Comparison of ENCODE assay signal across 1 cellular context in the genomic region with DNA sequence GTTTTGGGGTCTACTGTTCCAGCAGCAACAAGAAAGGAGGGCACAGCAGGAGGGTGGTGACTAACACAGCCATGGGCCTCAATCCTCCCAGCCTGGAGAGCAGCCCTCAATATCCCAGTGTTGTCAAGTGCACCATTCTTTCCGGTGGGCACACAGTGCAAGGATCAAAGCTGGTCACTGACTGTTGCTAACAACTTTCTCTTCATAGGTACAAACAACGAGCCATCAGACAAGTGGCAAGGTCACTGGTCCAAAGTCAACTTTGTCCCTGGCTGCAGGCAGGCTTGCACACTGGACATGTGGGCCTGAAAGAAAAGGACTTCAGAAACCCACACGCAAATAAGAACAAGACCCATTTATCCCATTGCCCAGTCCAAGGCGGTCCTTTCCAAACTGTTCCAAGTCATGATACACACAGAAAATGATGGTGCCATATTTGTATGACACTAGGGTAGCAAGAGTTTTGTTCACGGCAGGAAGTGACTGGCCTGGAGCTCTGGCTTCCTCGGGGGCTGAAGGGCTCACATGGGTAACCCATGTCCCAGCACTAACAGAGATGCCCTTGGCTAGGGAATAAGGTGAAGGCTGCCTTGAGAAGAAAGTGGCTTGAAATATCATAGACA.
TF ChIP-seq lines count a peak whose summit lies in the region.

No MANE protein-coding gene starts in this region.

TF ChIP-seq in HepG2, 621 proteins besides CTCF, POLR2A, EP300 and RAD21 (continued from another document and continues in another):
- TF ChIP-seq SKIL (CRISPR knock-in tag; IDR thresholded peaks at IDR 0.05; ENCODE audit: borderline replicate concordance) (peak; percentile 42; the same call in 1 of the 2 replicates), ARID2 (CRISPR knock-in tag; IDR thresholded peaks at IDR 0.05; ENCODE audit: borderline replicate concordance) (no peak), MIER2 (CRISPR knock-in tag; IDR thresholded peaks at IDR 0.05) (peak; percentile 81), WIZ (CRISPR knock-in tag; IDR thresholded peaks at IDR 0.05) (no peak), MED1 (CRISPR knock-in tag; IDR thresholded peaks at IDR 0.05) (peak; percentile 93), ZNF367 (CRISPR knock-in tag; IDR thresholded peaks at IDR 0.05; ENCODE audit: borderline replicate concordance) (no peak), NCOR1 (IDR thresholded peaks at IDR 0.05; ENCODE audit: borderline replicate concordance, low read length) (peak; percentile 75), ZNF879 (CRISPR knock-in tag; IDR thresholded peaks at IDR 0.05) (no peak), KLF6 (CRISPR knock-in tag; IDR thresholded peaks at IDR 0.05) (no peak), ZBTB42 (CRISPR knock-in tag; IDR thresholded peaks at IDR 0.05) (no peak), HCFC1 (IDR thresholded peaks at IDR 0.05; ENCODE audit: low read depth, low read length) (no peak), ZFP36 (IDR thresholded peaks at IDR 0.05; ENCODE audit: borderline replicate concordance, low read depth, low read length, partially characterized antibody) (no peak), RFXAP (CRISPR knock-in tag; IDR thresholded peaks at IDR 0.05; ENCODE audit: borderline replicate concordance) (peak; percentile 42; the same call in 1 of the 2 replicates), POGK (CRISPR knock-in tag; conservative IDR thresholded peaks at IDR 0.05) (0 out of 2 replicates have a peak, but pooled peaks have one; percentile 66), NCOA5 (CRISPR knock-in tag; IDR thresholded peaks at IDR 0.05) (no peak), ELF3 (CRISPR knock-in tag; IDR thresholded peaks at IDR 0.05) (peak; percentile 75), SIN3A (IDR thresholded peaks at IDR 0.05; ENCODE audit: borderline replicate concordance, low read depth, low read length) (no peak), SPEN (CRISPR knock-in tag; IDR thresholded peaks at IDR 0.05; ENCODE audit: low read depth) (peak; percentile 49; the same call in 1 of the 2 replicates), ZNF644 (CRISPR knock-in tag; IDR thresholded peaks at IDR 0.05; ENCODE audit: low read depth) (peak; percentile 98), TCF7 (IDR thresholded peaks at IDR 0.05; ENCODE audit: low read depth) (peak; percentile 70), TAF1 (CRISPR knock-in tag; IDR thresholded peaks at IDR 0.05) (no peak), ZNF570 (CRISPR knock-in tag; IDR thresholded peaks at IDR 0.05; ENCODE audit: borderline replicate concordance) (no peak), ZBTB7B (CRISPR knock-in tag; IDR thresholded peaks at IDR 0.05) (peak; percentile 97), ZFP62 (CRISPR knock-in tag; IDR thresholded peaks at IDR 0.05) (no peak), ZNF136 (CRISPR knock-in tag; IDR thresholded peaks at IDR 0.05; ENCODE audit: low read depth) (0 out of 2 replicates have a peak, but pooled peaks have one; percentile 52)
- TF ChIP-seq, protein P1, sequence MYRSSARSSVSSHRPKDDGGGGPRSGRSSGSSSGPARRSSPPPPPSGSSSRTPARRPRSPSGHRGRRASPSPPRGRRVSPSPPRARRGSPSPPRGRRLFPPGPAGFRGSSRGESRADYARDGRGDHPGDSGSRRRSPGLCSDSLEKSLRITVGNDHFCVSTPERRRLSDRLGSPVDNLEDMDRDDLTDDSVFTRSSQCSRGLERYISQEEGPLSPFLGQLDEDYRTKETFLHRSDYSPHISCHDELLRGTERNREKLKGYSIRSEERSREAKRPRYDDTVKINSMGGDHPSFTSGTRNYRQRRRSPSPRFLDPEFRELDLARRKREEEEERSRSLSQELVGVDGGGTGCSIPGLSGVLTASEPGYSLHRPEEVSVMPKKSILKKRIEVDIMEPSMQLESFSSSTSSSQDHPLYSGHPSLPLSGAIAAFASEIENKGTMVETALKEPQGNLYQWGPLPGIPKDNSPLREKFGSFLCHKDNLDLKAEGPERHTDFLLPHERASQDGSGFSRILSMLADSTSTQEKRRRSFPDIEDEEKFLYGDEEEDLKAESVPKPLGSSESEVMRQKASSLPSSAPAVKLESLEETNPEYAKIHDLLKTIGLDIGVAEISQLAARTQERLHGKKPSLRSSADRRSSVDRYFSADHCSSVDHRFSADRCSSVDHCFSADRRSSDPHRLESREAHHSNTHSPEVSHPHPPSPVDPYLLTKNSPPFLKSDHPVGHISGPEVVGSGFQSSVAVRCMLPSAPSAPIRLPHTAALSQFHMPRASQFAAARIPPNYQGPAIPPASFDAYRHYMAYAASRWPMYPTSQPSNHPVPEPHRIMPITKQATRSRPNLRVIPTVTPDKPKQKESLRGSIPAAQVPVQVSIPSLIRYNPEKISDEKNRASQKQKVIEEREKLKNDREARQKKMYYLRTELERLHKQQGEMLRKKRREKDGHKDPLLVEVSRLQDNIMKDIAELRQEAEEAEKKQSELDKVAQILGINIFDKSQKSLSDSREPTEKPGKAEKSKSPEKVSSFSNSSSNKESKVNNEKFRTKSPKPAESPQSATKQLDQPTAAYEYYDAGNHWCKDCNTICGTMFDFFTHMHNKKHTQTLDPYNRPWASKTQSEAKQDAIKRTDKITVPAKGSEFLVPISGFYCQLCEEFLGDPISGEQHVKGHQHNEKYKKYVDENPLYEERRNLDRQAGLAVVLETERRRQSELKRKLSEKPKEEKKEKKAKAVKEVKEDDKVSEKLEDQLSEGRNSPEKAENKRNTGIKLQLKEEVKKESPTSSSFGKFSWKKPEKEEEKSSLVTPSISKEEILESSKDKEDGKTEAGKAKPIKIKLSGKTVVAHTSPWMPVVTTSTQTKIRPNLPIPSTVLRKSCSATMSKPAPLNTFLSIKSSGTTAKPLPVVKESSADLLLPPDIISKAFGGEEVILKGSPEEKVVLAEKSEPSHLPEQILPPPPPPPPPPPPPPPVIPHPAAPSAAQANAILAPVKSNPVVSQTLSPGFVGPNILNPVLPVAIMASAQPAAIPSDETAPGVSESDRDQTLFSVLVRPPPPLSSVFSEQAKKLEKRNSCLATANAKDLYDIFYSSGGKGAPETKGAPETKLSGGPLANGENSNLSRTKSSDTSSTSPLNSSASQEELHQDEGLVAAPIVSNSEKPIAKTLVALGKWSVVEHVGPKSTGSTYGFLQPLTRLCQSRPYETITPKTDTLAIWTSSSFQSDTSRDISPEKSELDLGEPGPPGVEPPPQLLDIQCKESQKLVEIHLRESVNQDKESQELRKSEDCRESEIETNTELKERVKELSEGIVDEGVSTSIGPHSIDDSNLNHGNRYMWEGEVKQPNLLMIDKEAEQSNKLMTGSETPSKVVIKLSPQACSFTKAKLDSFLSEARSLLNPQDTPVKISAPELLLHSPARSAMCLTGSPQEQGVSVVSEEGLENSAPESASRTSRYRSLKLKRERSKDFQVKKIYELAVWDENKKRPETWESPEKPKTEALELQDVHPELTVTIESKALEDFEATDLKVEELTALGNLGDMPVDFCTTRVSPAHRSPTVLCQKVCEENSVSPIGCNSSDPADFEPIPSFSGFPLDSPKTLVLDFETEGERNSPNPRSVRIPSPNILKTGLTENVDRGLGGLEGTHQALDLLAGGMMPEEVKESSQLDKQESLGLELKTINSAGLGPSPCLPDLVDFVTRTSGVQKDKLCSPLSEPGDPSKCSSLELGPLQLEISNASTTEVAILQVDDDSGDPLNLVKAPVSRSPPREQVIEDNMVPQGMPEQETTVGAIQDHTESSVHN (CRISPR knock-in tag; IDR thresholded peaks at IDR 0.05), result no peak; the same call in 1 of the 2 replicates
- TF ChIP-seq, protein P2, sequence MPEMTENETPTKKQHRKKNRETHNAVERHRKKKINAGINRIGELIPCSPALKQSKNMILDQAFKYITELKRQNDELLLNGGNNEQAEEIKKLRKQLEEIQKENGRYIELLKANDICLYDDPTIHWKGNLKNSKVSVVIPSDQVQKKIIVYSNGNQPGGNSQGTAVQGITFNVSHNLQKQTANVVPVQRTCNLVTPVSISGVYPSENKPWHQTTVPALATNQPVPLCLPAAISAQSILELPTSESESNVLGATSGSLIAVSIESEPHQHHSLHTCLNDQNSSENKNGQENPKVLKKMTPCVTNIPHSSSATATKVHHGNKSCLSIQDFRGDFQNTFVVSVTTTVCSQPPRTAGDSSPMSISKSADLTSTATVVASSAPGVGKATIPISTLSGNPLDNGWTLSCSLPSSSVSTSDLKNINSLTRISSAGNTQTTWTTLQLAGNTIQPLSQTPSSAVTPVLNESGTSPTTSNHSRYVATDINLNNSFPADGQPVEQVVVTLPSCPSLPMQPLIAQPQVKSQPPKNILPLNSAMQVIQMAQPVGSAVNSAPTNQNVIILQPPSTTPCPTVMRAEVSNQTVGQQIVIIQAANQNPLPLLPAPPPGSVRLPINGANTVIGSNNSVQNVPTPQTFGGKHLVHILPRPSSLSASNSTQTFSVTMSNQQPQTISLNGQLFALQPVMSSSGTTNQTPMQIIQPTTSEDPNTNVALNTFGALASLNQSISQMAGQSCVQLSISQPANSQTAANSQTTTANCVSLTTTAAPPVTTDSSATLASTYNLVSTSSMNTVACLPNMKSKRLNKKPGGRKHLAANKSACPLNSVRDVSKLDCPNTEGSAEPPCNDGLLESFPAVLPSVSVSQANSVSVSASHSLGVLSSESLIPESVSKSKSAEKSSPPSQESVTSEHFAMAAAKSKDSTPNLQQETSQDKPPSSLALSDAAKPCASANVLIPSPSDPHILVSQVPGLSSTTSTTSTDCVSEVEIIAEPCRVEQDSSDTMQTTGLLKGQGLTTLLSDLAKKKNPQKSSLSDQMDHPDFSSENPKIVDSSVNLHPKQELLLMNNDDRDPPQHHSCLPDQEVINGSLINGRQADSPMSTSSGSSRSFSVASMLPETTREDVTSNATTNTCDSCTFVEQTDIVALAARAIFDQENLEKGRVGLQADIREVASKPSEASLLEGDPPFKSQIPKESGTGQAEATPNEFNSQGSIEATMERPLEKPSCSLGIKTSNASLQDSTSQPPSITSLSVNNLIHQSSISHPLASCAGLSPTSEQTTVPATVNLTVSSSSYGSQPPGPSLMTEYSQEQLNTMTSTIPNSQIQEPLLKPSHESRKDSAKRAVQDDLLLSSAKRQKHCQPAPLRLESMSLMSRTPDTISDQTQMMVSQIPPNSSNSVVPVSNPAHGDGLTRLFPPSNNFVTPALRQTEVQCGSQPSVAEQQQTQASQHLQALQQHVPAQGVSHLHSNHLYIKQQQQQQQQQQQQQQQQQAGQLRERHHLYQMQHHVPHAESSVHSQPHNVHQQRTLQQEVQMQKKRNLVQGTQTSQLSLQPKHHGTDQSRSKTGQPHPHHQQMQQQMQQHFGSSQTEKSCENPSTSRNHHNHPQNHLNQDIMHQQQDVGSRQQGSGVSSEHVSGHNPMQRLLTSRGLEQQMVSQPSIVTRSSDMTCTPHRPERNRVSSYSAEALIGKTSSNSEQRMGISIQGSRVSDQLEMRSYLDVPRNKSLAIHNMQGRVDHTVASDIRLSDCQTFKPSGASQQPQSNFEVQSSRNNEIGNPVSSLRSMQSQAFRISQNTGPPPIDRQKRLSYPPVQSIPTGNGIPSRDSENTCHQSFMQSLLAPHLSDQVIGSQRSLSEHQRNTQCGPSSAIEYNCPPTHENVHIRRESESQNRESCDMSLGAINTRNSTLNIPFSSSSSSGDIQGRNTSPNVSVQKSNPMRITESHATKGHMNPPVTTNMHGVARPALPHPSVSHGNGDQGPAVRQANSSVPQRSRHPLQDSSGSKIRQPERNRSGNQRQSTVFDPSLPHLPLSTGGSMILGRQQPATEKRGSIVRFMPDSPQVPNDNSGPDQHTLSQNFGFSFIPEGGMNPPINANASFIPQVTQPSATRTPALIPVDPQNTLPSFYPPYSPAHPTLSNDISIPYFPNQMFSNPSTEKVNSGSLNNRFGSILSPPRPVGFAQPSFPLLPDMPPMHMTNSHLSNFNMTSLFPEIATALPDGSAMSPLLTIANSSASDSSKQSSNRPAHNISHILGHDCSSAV (CRISPR knock-in tag; IDR thresholded peaks at IDR 0.05; ENCODE audit: borderline replicate concordance), result no peak
- TF ChIP-seq, protein P3, sequence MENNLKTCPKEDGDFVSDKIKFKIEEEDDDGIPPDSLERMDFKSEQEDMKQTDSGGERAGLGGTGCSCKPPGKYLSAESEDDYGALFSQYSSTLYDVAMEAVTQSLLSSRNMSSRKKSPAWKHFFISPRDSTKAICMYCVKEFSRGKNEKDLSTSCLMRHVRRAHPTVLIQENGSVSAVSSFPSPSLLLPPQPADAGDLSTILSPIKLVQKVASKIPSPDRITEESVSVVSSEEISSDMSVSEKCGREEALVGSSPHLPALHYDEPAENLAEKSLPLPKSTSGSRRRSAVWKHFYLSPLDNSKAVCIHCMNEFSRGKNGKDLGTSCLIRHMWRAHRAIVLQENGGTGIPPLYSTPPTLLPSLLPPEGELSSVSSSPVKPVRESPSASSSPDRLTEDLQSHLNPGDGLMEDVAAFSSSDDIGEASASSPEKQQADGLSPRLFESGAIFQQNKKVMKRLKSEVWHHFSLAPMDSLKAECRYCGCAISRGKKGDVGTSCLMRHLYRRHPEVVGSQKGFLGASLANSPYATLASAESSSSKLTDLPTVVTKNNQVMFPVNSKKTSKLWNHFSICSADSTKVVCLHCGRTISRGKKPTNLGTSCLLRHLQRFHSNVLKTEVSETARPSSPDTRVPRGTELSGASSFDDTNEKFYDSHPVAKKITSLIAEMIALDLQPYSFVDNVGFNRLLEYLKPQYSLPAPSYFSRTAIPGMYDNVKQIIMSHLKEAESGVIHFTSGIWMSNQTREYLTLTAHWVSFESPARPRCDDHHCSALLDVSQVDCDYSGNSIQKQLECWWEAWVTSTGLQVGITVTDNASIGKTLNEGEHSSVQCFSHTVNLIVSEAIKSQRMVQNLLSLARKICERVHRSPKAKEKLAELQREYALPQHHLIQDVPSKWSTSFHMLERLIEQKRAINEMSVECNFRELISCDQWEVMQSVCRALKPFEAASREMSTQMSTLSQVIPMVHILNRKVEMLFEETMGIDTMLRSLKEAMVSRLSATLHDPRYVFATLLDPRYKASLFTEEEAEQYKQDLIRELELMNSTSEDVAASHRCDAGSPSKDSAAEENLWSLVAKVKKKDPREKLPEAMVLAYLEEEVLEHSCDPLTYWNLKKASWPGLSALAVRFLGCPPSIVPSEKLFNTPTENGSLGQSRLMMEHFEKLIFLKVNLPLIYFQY (CRISPR knock-in tag; IDR thresholded peaks at IDR 0.05; ENCODE audit: borderline replicate concordance), result peak; percentile 78; the same call in 1 of the 2 replicates
